In the genomic region with DNA sequence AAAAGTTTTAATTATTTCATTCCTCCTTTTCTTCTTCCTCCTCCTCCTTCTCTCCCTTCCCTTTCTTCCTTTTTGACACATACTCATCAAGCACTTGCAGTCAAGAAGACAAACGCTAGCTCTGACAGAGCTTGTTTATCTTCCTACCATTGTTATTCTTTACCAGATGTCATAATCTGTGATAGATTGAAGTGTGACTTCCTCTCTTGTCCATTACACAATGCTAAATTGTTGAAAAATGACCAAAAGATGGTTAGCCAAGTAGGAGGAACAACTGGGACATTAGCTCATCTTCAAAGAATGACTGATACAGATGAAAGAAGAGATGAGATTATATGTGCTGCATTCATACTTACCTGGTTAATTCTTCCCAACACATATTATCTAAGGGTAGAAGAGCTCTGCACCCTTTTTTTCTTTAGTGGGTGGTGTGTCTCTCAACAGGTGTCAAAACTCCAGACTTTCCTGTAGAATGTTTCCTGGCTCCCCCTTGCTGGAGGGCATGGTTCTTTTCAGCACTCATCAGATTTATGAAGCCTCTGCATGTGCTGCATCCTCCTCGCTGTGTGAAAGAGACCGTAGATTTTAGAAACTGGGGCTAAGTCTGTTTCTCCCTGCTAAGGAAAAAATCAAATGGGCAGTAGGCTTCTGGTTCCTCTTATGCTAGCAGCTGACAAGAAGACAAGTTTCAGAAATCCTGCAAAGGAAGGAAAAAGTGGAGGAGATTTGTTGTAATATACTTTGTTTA, we compare ENCODE assay signal across 1 cellular context.
TF ChIP-seq lines count a peak whose summit lies in the region.

No MANE protein-coding gene starts in this region.

TF ChIP-seq in SK-N-SH treated with all-trans-retinoic acid at 6 μM for 48 hours, 23 proteins besides CTCF, POLR2A, EP300 and RAD21 (continued from another document):
- TF ChIP-seq, protein P1, sequence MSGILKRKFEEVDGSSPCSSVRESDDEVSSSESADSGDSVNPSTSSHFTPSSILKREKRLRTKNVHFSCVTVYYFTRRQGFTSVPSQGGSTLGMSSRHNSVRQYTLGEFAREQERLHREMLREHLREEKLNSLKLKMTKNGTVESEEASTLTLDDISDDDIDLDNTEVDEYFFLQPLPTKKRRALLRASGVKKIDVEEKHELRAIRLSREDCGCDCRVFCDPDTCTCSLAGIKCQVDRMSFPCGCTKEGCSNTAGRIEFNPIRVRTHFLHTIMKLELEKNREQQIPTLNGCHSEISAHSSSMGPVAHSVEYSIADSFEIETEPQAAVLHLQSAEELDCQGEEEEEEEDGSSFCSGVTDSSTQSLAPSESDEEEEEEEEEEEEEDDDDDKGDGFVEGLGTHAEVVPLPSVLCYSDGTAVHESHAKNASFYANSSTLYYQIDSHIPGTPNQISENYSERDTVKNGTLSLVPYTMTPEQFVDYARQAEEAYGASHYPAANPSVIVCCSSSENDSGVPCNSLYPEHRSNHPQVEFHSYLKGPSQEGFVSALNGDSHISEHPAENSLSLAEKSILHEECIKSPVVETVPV (CRISPR knock-in tag; IDR thresholded peaks at IDR 0.05): no peak
- no peak for TF ChIP-seq OSR1 (CRISPR knock-in tag; IDR thresholded peaks at IDR 0.05)
- TF ChIP-seq, protein P2, sequence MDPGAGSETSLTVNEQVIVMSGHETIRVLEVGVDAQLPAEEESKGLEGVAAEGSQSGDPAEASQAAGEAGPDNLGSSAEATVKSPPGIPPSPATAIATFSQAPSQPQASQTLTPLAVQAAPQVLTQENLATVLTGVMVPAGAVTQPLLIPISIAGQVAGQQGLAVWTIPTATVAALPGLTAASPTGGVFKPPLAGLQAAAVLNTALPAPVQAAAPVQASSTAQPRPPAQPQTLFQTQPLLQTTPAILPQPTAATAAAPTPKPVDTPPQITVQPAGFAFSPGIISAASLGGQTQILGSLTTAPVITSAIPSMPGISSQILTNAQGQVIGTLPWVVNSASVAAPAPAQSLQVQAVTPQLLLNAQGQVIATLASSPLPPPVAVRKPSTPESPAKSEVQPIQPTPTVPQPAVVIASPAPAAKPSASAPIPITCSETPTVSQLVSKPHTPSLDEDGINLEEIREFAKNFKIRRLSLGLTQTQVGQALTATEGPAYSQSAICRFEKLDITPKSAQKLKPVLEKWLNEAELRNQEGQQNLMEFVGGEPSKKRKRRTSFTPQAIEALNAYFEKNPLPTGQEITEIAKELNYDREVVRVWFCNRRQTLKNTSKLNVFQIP (CRISPR knock-in tag; IDR thresholded peaks at IDR 0.05; ENCODE audit: borderline replicate concordance, low read depth): no peak
- TF ChIP-seq ZNF70 (CRISPR knock-in tag; IDR thresholded peaks at IDR 0.05): no peak
- TF ChIP-seq, protein P3, sequence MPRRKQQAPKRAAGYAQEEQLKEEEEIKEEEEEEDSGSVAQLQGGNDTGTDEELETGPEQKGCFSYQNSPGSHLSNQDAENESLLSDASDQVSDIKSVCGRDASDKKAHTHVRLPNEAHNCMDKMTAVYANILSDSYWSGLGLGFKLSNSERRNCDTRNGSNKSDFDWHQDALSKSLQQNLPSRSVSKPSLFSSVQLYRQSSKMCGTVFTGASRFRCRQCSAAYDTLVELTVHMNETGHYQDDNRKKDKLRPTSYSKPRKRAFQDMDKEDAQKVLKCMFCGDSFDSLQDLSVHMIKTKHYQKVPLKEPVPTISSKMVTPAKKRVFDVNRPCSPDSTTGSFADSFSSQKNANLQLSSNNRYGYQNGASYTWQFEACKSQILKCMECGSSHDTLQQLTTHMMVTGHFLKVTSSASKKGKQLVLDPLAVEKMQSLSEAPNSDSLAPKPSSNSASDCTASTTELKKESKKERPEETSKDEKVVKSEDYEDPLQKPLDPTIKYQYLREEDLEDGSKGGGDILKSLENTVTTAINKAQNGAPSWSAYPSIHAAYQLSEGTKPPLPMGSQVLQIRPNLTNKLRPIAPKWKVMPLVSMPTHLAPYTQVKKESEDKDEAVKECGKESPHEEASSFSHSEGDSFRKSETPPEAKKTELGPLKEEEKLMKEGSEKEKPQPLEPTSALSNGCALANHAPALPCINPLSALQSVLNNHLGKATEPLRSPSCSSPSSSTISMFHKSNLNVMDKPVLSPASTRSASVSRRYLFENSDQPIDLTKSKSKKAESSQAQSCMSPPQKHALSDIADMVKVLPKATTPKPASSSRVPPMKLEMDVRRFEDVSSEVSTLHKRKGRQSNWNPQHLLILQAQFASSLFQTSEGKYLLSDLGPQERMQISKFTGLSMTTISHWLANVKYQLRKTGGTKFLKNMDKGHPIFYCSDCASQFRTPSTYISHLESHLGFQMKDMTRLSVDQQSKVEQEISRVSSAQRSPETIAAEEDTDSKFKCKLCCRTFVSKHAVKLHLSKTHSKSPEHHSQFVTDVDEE (CRISPR knock-in tag; IDR thresholded peaks at IDR 0.05): no peak
